ENCODE assay signal across 1 cellular context in the genomic region with DNA sequence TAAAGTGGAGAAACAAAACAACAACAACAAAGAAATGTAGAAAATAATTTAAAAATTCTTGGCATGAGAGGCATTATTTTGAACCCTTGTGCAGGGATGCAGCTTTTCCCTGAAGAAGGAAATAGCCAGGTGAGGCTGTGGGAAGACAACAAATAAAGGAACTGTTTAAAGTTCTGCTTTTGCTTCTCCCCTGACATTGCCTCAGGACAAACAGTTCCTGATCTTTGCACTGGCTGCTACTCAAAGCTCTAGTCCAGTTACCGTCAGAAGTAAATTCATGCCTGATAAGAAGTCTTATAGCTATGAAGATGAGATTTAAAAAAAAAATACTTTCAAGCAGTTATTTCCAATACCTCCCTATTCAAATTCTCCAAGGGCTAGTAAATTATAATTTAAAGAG.
TF ChIP-seq lines count a peak whose summit lies in the region.

No MANE protein-coding gene starts in this region.

TF ChIP-seq in liver, 16 proteins besides CTCF, POLR2A, EP300 and RAD21 (continued from another document):
- TF ChIP-seq, protein P1, sequence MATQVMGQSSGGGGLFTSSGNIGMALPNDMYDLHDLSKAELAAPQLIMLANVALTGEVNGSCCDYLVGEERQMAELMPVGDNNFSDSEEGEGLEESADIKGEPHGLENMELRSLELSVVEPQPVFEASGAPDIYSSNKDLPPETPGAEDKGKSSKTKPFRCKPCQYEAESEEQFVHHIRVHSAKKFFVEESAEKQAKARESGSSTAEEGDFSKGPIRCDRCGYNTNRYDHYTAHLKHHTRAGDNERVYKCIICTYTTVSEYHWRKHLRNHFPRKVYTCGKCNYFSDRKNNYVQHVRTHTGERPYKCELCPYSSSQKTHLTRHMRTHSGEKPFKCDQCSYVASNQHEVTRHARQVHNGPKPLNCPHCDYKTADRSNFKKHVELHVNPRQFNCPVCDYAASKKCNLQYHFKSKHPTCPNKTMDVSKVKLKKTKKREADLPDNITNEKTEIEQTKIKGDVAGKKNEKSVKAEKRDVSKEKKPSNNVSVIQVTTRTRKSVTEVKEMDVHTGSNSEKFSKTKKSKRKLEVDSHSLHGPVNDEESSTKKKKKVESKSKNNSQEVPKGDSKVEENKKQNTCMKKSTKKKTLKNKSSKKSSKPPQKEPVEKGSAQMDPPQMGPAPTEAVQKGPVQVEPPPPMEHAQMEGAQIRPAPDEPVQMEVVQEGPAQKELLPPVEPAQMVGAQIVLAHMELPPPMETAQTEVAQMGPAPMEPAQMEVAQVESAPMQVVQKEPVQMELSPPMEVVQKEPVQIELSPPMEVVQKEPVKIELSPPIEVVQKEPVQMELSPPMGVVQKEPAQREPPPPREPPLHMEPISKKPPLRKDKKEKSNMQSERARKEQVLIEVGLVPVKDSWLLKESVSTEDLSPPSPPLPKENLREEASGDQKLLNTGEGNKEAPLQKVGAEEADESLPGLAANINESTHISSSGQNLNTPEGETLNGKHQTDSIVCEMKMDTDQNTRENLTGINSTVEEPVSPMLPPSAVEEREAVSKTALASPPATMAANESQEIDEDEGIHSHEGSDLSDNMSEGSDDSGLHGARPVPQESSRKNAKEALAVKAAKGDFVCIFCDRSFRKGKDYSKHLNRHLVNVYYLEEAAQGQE (IDR thresholded peaks at IDR 0.05): no peak
- TF ChIP-seq HNF4A (conservative IDR thresholded peaks at IDR 0.05) (peak; percentile 41 to 65), HNF4G (IDR thresholded peaks at IDR 0.05) (no peak)
